In genomic region chr1:220217383-220217988, GRCh38 we compare ENCODE assay signal across 1 cellular context.
TF ChIP-seq lines count a peak whose summit lies in the region.

No MANE protein-coding gene starts in this region.

TF ChIP-seq in A549, 52 proteins besides CTCF, POLR2A, EP300 and RAD21 (continued from another document):
- TF ChIP-seq NR3C1 (IDR thresholded peaks at IDR 0.05) (no peak), HMGXB4 (CRISPR knock-in tag; IDR thresholded peaks at IDR 0.05; ENCODE audit: borderline replicate concordance) (no peak), RARB (CRISPR knock-in tag; IDR thresholded peaks at IDR 0.05) (no peak), MAFK (IDR thresholded peaks at IDR 0.05; ENCODE audit: partially characterized antibody) (no peak), MAZ (IDR thresholded peaks at IDR 0.05; ENCODE audit: borderline replicate concordance, low read depth, low read length) (no peak), HES2 (IDR thresholded peaks at IDR 0.05) (no peak), FOSB (CRISPR knock-in tag; IDR thresholded peaks at IDR 0.05) (no peak)
